1 cellular context compared by ENCODE assay signal in the genomic region with DNA sequence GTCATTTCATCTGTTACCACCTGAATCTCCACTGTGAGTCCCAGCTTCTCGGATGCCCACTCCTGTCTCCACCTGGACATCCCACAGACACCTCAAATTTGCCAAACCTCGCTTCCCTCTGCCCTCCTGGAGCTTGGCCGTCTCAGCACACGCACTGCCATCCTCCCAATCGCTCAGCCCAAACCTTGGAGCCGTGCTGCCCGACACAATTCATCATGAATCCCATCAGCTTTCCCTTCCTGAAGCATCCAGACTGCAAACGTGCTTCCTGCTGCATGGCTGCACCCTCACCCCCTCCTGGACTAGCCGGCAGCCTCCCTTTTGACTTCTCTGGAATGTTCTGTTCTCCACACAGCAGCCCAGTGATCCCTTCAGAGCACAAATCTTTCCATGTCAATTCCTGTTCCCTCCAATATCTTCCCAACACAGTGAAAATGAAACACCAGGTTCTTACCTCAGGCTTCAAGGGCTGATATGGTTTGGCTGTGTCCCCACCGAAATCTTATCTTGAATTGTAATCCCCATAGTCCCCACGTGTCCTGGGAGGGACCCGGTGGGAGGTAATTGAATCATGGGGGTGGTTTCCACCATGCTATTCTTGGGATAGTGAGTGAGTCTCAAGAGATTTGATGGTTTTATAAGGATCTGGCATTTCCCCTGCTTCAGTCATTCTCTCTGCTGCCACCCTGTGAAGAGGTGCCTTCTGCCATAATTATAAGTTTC.
TF ChIP-seq lines count a peak whose summit lies in the region.

No MANE protein-coding gene starts in this region.

TF ChIP-seq in liver, 16 proteins besides CTCF, POLR2A, EP300 and RAD21 (continued from another document):
- no peak for TF ChIP-seq REST (IDR thresholded peaks at IDR 0.05)
- TF ChIP-seq YY1 (IDR thresholded peaks at IDR 0.05): no peak
- TF ChIP-seq NR2F2 (IDR thresholded peaks at IDR 0.05): no peak
- no peak for TF ChIP-seq HNF4G (IDR thresholded peaks at IDR 0.05)
- TF ChIP-seq, protein P1, sequence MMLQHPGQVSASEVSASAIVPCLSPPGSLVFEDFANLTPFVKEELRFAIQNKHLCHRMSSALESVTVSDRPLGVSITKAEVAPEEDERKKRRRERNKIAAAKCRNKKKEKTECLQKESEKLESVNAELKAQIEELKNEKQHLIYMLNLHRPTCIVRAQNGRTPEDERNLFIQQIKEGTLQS (IDR thresholded peaks at IDR 0.05): no peak
- TF ChIP-seq MAX (IDR thresholded peaks at IDR 0.05): no peak
- no peak for TF ChIP-seq TAF1 (conservative IDR thresholded peaks at IDR 0.05)
